ENCODE assay signal across 11 cellular contexts in the genomic region with DNA sequence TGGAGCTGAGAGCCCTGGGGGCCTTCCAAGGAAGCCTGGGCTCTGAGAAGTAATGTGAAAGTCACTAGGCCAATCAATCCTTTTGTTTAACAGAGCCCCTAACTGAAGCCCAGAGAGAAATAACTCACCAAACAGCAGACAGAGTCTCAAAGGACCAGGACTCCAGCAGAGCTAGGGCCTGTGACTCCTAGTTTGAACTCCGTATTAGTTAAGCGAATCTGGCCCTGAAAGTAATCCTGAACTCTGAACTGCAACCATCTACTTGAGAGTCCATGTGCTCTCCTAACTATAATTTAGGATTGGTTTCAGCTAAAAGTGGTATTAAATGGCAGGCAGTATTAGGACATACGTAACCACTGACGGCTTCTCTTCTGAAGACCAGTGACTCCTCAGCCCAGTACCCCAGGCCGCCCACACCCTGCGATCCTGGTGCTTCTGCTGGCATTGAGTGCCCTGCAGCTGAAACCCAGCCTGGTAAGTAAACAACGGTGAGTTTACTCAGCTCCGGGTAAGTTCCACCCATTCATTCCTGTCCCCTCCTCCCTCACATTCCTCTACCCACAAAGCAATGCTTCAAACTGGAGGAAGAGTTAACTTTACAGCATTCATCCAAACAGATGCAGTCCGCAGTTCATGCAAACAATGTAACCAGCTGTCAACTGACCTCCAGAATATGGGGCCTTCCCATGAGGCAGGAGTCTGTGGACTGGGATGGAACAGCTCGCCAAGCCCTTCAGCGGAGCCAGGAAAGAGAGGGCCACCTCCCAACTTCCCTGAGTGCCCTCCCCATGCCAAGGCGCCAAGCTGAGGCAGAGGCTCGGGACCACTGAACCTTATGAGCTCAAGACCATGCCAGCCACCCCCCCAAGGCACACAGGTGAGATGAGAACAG. TPM values are rescaled to one million over a fixed set of nuclear protein-coding genes. Genes with fewer than 3 reads are reported as not detected.
DNase-seq lines count a peak whose midpoint lies in the region; ATAC-seq and TF ChIP-seq lines count a peak whose summit lies in the region.
"Had no signal": no experiment of that assay in that cellular context is flagged by ENCODE, and none has a peak within 500 bp of the region (broad histone marks: within the 10 kb centered on the region; RNA-seq: fewer than 3 reads in every experiment).

No MANE protein-coding gene starts in this region.

- H3K27me3 Mint-ChIP-seq in Calu3 (ENCODE audit: unreplicated experiment) (no peaks in the 10 kb centered on the region), nephron (ENCODE audit: low read depth) (peaks cover 15% of the 10 kb centered on the region)
- peaks cover 2% of the 10 kb centered on the region for H3K27me3 Mint-ChIP-seq in activated CD8-positive, alpha-beta T cell treated with anti-CD3 and anti-CD28 coated beads for 36 hours
- H3K27me3 Mint-ChIP-seq: activated B cell treated with CpG ODN at 0.5 μM for 24 hours had no signal

- H3K27ac Mint-ChIP-seq in Calu3 (ENCODE audit: unreplicated experiment) (peak overlapping the region; percentile 81), nephron (peak overlapping the region; percentile 56 to 97 (median 80))
- no peak overlapping the region for H3K27ac Mint-ChIP-seq in activated CD8-positive, alpha-beta T cell treated with anti-CD3 and anti-CD28 coated beads for 36 hours
- H3K27ac Mint-ChIP-seq: activated B cell treated with CpG ODN at 0.5 μM for 24 hours had no signal

- intact Hi-C loops in Calu3 (cut with micrococcal nuclease; ENCODE audit: unreplicated experiment), result loop anchor here (2.0 kb wide), 1 partner anchor 31 kb away; no protein-coding TSS in a partner anchor
- intact Hi-C loops in activated CD8-positive, alpha-beta T cell treated with anti-CD3 and anti-CD28 coated beads for 36 hours (cut with micrococcal nuclease), result no loop called here

- H3K4me3 Mint-ChIP-seq in Calu3 (ENCODE audit: low read depth, unreplicated experiment) (peak overlapping the region; percentile 55), nephron (peak overlapping the region in 2 of 3 experiments; percentile 29 to 38)
- H3K4me3 Mint-ChIP-seq in activated CD8-positive, alpha-beta T cell treated with anti-CD3 and anti-CD28 coated beads for 36 hours, result no peak overlapping the region
- H3K4me3 Mint-ChIP-seq: activated B cell treated with CpG ODN at 0.5 μM for 24 hours had no signal

- POLR2A ChIA-PET in activated CD8-positive, alpha-beta T cell treated with anti-CD3 and anti-CD28 coated beads for 36 hours (lab: Charles Lee), result interaction anchor here (1.2 kb wide), 1 partner anchor 320 kb away, joined by 3 read pairs; no protein-coding TSS in a partner anchor

- DNase-seq in Calu3 (peak; percentile 82), NCI-H345 (lab: John Stamatoyannopoulos, UW) (peak; percentile 59), dermis microvascular lymphatic vessel endothelial cell (ENCODE audit: low read depth in 2 of 2) (peak; percentile 57 to 81)
- DNase-seq in activated CD8-positive, alpha-beta T cell treated with anti-CD3 and anti-CD28 coated beads for 36 hours, result no peak
- DNase-seq: activated B cell treated with CpG ODN at 0.5 μM for 24 hours, adrenal gland, NCI-H1930 had no signal

- peaks cover 43% of the 10 kb centered on the region for H3K36me3 Mint-ChIP-seq in Calu3 (ENCODE audit: insufficient read depth, unreplicated experiment)
- peaks cover 7% of the 10 kb centered on the region for H3K36me3 Mint-ChIP-seq in nephron (ENCODE audit: low read depth)
- H3K36me3 Mint-ChIP-seq in activated CD8-positive, alpha-beta T cell treated with anti-CD3 and anti-CD28 coated beads for 36 hours (ENCODE audit: low read depth), result no peaks in the 10 kb centered on the region

- TSS peak; percentile 49 for BruUV-seq in Calu3 (replicated peaks; lab: Mats Ljungman, UMichigan)

- peaks cover 47% of the 10 kb centered on the region for H3K4me1 Mint-ChIP-seq in Calu3 (ENCODE audit: low read depth, unreplicated experiment)
- H3K4me1 Mint-ChIP-seq in nephron, result peaks cover 20% of the 10 kb centered on the region
- peaks cover 3% of the 10 kb centered on the region for H3K4me1 Mint-ChIP-seq in activated CD8-positive, alpha-beta T cell treated with anti-CD3 and anti-CD28 coated beads for 36 hours (ENCODE audit: low read depth)

- CTCF ChIA-PET in Calu3 (lab: Charles Lee), result interaction anchor here (0.7 to 2.0 kb wide), 5 partner anchors 26 to 839 kb away, joined by 3 to 10 read pairs (median 3); no protein-coding TSS in a partner anchor
- CTCF ChIA-PET in activated CD8-positive, alpha-beta T cell treated with anti-CD3 and anti-CD28 coated beads for 36 hours (lab: Charles Lee), result interaction anchor here (2.4 kb wide), 1 partner anchor 31 kb away, joined by 12 read pairs; no protein-coding TSS in a partner anchor

- TF ChIP-seq CTCF in Calu3 (IDR thresholded peaks at IDR 0.05; ENCODE audit: unreplicated experiment) (no peak), nephron (IDR thresholded peaks at IDR 0.05; ENCODE audit: unreplicated experiment in 3 of 3) (no peak)
- TF ChIP-seq CTCF in activated CD8-positive, alpha-beta T cell treated with anti-CD3 and anti-CD28 coated beads for 36 hours (IDR thresholded peaks at IDR 0.05), result no peak

- no peak for ATAC-seq in HG03378 (IDR thresholded peaks at IDR 0.05; ENCODE audit: unreplicated experiment)
- ATAC-seq in GM19463 (IDR thresholded peaks at IDR 0.05; ENCODE audit: unreplicated experiment), result no peak
- no peak for ATAC-seq in GM21786 (IDR thresholded peaks at IDR 0.05; ENCODE audit: unreplicated experiment)
- no peak for ATAC-seq in activated CD8-positive, alpha-beta T cell treated with anti-CD3 and anti-CD28 coated beads for 36 hours

- H3K9me3 Mint-ChIP-seq in Calu3 (ENCODE audit: low read depth, unreplicated experiment) (no peaks in the 10 kb centered on the region), nephron (no peaks in the 10 kb centered on the region)
- H3K9me3 Mint-ChIP-seq in activated CD8-positive, alpha-beta T cell treated with anti-CD3 and anti-CD28 coated beads for 36 hours, result no peaks in the 10 kb centered on the region
- H3K9me3 Mint-ChIP-seq: activated B cell treated with CpG ODN at 0.5 μM for 24 hours had no signal

RNA-seq across cellular contexts. Expression of gene MYO5C, which starts 7.3 kb away (rescaled TPM):
- 48.1 and 48.4 TPM in 2 replicates for total RNA-seq in Calu3 (2022)
- total RNA-seq in dermis microvascular lymphatic vessel endothelial cell, result 13.0 TPM in 2 replicates
- total RNA-seq in activated CD8-positive, alpha-beta T cell treated with anti-CD3 and anti-CD28 coated beads for 36 hours, result 1 to 10 TPM; 1.3 to 1.9 TPM
